In genomic region chr1:164770149-164770529, GRCh38 we compare ENCODE assay signal across 29 cellular contexts.
DNase-seq lines count a peak whose midpoint lies in the region; ATAC-seq and TF ChIP-seq lines count a peak whose summit lies in the region.
"Had no signal": no experiment of that assay in that cellular context is flagged by ENCODE, and none has a peak within 500 bp of the region (broad histone marks: within the 10 kb centered on the region; RNA-seq: fewer than 3 reads in every experiment).

No MANE protein-coding gene starts in this region.

- H3K9me3 Mint-ChIP-seq in brain (no peaks in the 10 kb centered on the region), nephron progenitor cell (no peaks in the 10 kb centered on the region), type B pancreatic cell (no peaks in the 10 kb centered on the region), glutamatergic neuron (ENCODE audit: unreplicated experiment) (peaks cover 2% of the 10 kb centered on the region)
- no peaks in the 10 kb centered on the region for H3K9me3 Mint-ChIP-seq in activated CD8-positive, alpha-beta T cell treated with anti-CD3 and anti-CD28 coated beads, Interleukin-2, amount 10 ng/mL, durations not matched to agents 7 days and 5 days (ENCODE audit: insufficient read depth)
- H3K9me3 Mint-ChIP-seq: activated naive CD4-positive, alpha-beta T cell treated with anti-CD3 and anti-CD28 coated beads, Interleukin-2, amount 50 U/mL, for 24 hours; activated T-helper 17 cell treated with anti-CD3 and anti-CD28 coated beads, Interleukin-2, amount 50 U/mL, for 72 hours; dendritic cell treated with granulocyte-macrophage colony-stimulating factor and Interleukin-4, amounts not matched to agents 40 ng/mL and 50 ng/mL, for 4 days; natural killer cell had no signal

- H3K27me3 Mint-ChIP-seq in brain (peaks cover 3% of the 10 kb centered on the region), nephron progenitor cell (ENCODE audit: low read depth, poor library complexity) (peaks cover 2% of the 10 kb centered on the region), type B pancreatic cell (no peaks in the 10 kb centered on the region), glutamatergic neuron (ENCODE audit: unreplicated experiment) (peaks cover 3% of the 10 kb centered on the region)
- H3K27me3 Mint-ChIP-seq in activated CD8-positive, alpha-beta T cell treated with anti-CD3 and anti-CD28 coated beads, Interleukin-2, amount 10 ng/mL, durations not matched to agents 7 days and 5 days (ENCODE audit: low read depth), result no peaks in the 10 kb centered on the region

- POLR2A ChIA-PET in activated CD8-positive, alpha-beta T cell treated with anti-CD3 and anti-CD28 coated beads, Interleukin-2, amount 10 ng/mL, durations not matched to agents 7 days and 5 days (lab: Charles Lee), result no interaction called here

- H3K4me3 Mint-ChIP-seq in brain, result no peak overlapping the region
- H3K4me3 Mint-ChIP-seq in nephron progenitor cell, result no peak overlapping the region
- H3K4me3 Mint-ChIP-seq in type B pancreatic cell, result peak overlapping the region; percentile 27
- no peak overlapping the region for H3K4me3 Mint-ChIP-seq in glutamatergic neuron (ENCODE audit: unreplicated experiment)
- no peak overlapping the region for H3K4me3 Mint-ChIP-seq in activated CD8-positive, alpha-beta T cell treated with anti-CD3 and anti-CD28 coated beads, Interleukin-2, amount 10 ng/mL, durations not matched to agents 7 days and 5 days
- H3K4me3 Mint-ChIP-seq: activated naive CD4-positive, alpha-beta T cell treated with anti-CD3 and anti-CD28 coated beads, Interleukin-2, amount 50 U/mL, for 24 hours; activated T-helper 17 cell treated with anti-CD3 and anti-CD28 coated beads, Interleukin-2, amount 50 U/mL, for 72 hours; CD14-positive monocyte; dendritic cell treated with granulocyte-macrophage colony-stimulating factor and Interleukin-4, amounts not matched to agents 40 ng/mL and 50 ng/mL, for 4 days; natural killer cell had no signal

- H3K36me3 Mint-ChIP-seq in brain (peaks cover 6% of the 10 kb centered on the region), nephron progenitor cell (ENCODE audit: low read depth) (peaks cover 23% of the 10 kb centered on the region), type B pancreatic cell (peaks cover 41% of the 10 kb centered on the region), glutamatergic neuron (ENCODE audit: unreplicated experiment) (no peaks in the 10 kb centered on the region)
- H3K36me3 Mint-ChIP-seq in activated CD8-positive, alpha-beta T cell treated with anti-CD3 and anti-CD28 coated beads, Interleukin-2, amount 10 ng/mL, durations not matched to agents 7 days and 5 days (ENCODE audit: low read depth), result no peaks in the 10 kb centered on the region
- H3K36me3 Mint-ChIP-seq: activated naive CD4-positive, alpha-beta T cell treated with anti-CD3 and anti-CD28 coated beads, Interleukin-2, amount 50 U/mL, for 24 hours; CD14-positive monocyte; natural killer cell had no signal

- H3K27ac Mint-ChIP-seq in brain (peak overlapping the region in 4 of 5 experiments; percentile 71 to 94 (median 82)), nephron progenitor cell (peak overlapping the region; percentile 94), type B pancreatic cell (peak overlapping the region; percentile 92), glutamatergic neuron (ENCODE audit: unreplicated experiment) (no peak overlapping the region)
- no peak overlapping the region for H3K27ac Mint-ChIP-seq in activated CD8-positive, alpha-beta T cell treated with anti-CD3 and anti-CD28 coated beads, Interleukin-2, amount 10 ng/mL, durations not matched to agents 7 days and 5 days
- H3K27ac Mint-ChIP-seq: activated naive CD4-positive, alpha-beta T cell treated with anti-CD3 and anti-CD28 coated beads, Interleukin-2, amount 50 U/mL, for 24 hours; activated T-helper 17 cell treated with anti-CD3 and anti-CD28 coated beads, Interleukin-2, amount 50 U/mL, for 72 hours; CD14-positive monocyte; dendritic cell treated with granulocyte-macrophage colony-stimulating factor and Interleukin-4, amounts not matched to agents 40 ng/mL and 50 ng/mL, for 4 days; natural killer cell had no signal

- DNase-seq in NCI-H2227 treated with DMSO at 0.1 percent for 48 hours (lab: John Stamatoyannopoulos, UW), result peak; percentile 24
- DNase-seq in NCI-H2227 (lab: John Stamatoyannopoulos, UW; ENCODE audit: unreplicated experiment), result no peak
- DNase-seq in nephron progenitor cell, result no peak
- no peak for DNase-seq in type B pancreatic cell (ENCODE audit: extremely low spot score, unreplicated experiment)
- no peak for DNase-seq in glutamatergic neuron
- no peak for DNase-seq in middle frontal gyrus (ENCODE audit: extremely low spot score, low spot score)
- no peak for DNase-seq in activated CD8-positive, alpha-beta T cell treated with anti-CD3 and anti-CD28 coated beads, Interleukin-2, amount 10 ng/mL, durations not matched to agents 7 days and 5 days
- DNase-seq: activated CD4-positive, alpha-beta T cell treated with anti-CD3 and anti-CD28 coated beads, Interleukin-2, amount 50 U/mL, for 48 hours; activated CD8-positive, alpha-beta memory T cell treated with anti-CD3 and anti-CD28 coated beads, Interleukin-2, amount 50 U/mL, for 48 hours; amygdala; Calu3; caudate nucleus; DND-41; left lung; natural killer cell; NCI-H1048; NCI-H1694; NCI-H2171 treated with DMSO at 0.1 percent for 48 hours; NCI-H524 treated with DMSO at 0.1 percent for 48 hours; NK-92 treated with Interleukin-12 subunit alpha and Interleukin-12 subunit beta, amount 100 ng/mL, for 24 hours; retina; SJCRH30; spleen; T1000 had no signal

- CTCF ChIA-PET in activated CD8-positive, alpha-beta T cell treated with anti-CD3 and anti-CD28 coated beads, Interleukin-2, amount 10 ng/mL, durations not matched to agents 7 days and 5 days (lab: Charles Lee), result no interaction called here

- TF ChIP-seq CTCF in brain (conservative IDR thresholded peaks at IDR 0.05) (no peak), nephron progenitor cell (IDR thresholded peaks at IDR 0.05) (no peak), type B pancreatic cell (conservative IDR thresholded peaks at IDR 0.05) (no peak), glutamatergic neuron (IDR thresholded peaks at IDR 0.05; ENCODE audit: partially characterized antibody, unreplicated experiment) (no peak)

- no peak for ATAC-seq in activated CD8-positive, alpha-beta T cell treated with anti-CD3 and anti-CD28 coated beads, Interleukin-2, amount 10 ng/mL, durations not matched to agents 7 days and 5 days
- ATAC-seq: activated T-helper 17 cell treated with anti-CD3 and anti-CD28 coated beads, Interleukin-2, amount 50 U/mL, for 72 hours; left lung; natural killer cell had no signal

- H3K4me1 Mint-ChIP-seq in brain (peaks cover 89% of the 10 kb centered on the region), nephron progenitor cell (peaks cover 77% of the 10 kb centered on the region), type B pancreatic cell (ENCODE audit: unreplicated experiment) (peaks cover 80% of the 10 kb centered on the region), glutamatergic neuron (ENCODE audit: low read depth, unreplicated experiment) (peaks cover 48% of the 10 kb centered on the region)
- no peaks in the 10 kb centered on the region for H3K4me1 Mint-ChIP-seq in activated CD8-positive, alpha-beta T cell treated with anti-CD3 and anti-CD28 coated beads, Interleukin-2, amount 10 ng/mL, durations not matched to agents 7 days and 5 days (ENCODE audit: low read depth)
- H3K4me1 Mint-ChIP-seq: activated naive CD4-positive, alpha-beta T cell treated with anti-CD3 and anti-CD28 coated beads, Interleukin-2, amount 50 U/mL, for 24 hours; activated T-helper 17 cell treated with anti-CD3 and anti-CD28 coated beads, Interleukin-2, amount 50 U/mL, for 72 hours; CD14-positive monocyte had no signal

Comparison
In these comparisons a context has a peak if more than half of its experiments do, and no peak if none do; other contexts are left out.
1. H3K27ac Mint-ChIP-seq: peak in brain (4 of 5), nephron progenitor cell (single experiment) and type B pancreatic cell (single experiment); none in glutamatergic neuron (single experiment) and activated CD8-positive, alpha-beta T cell treated with anti-CD3 and anti-CD28 coated beads, Interleukin-2, amount 10 ng/mL, durations not matched to agents 7 days and 5 days (single experiment).